In the genomic region with DNA sequence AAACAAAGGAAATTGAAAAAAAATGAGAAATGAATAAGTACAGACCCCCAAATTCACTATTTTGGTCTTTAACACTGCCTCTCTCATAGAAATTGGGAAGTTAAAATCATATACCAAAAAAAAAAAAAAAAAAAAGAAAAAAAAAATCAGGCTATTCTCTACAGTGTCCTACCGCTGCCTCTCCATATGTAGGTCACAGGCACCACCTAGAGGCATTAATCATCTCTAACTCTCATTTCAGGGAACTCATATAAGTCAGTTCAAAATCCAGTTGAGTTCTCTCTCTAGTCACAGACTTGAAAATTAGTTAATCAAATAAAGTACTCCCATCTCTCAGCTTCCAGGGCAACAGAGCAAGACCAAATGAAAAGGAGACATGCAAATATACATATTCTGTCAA, we compare ENCODE assay signal across 9 cellular contexts. TPM values are rescaled to one million over a fixed set of nuclear protein-coding genes. Genes with fewer than 3 reads are reported as not detected.
DNase-seq lines count a peak whose midpoint lies in the region; ATAC-seq, FAIRE-seq and TF ChIP-seq lines count a peak whose summit lies in the region.
"Had no signal": no experiment of that assay in that cellular context is flagged by ENCODE, and none has a peak within 500 bp of the region (broad histone marks: within the 10 kb centered on the region; RNA-seq: fewer than 3 reads in every experiment).

No MANE protein-coding gene starts in this region.

- H3K9ac ChIP-seq in GM12878 (ENCODE audit: control insufficient read depth, insufficient read depth, low read length), result no peak overlapping the region

- H3K27ac ChIP-seq in GM12878 (ENCODE audit: control insufficient read depth, insufficient read depth) (no peak overlapping the region), psoas muscle (no peak overlapping the region)
- H3K27ac ChIP-seq in naive thymus-derived CD4-positive, alpha-beta T cell (ENCODE audit: low read depth, low read length), result no peak overlapping the region

- H3K27ac Mint-ChIP-seq in neural crest cell (ENCODE audit: unreplicated experiment), result no peak overlapping the region
- H3K27ac Mint-ChIP-seq in naive thymus-derived CD4-positive, alpha-beta T cell, result no peak overlapping the region

- H3K36me3 ChIP-seq in GM12878 (ENCODE audit: control insufficient read depth in 2 of 2, insufficient read depth in 2 of 2, low read length in 1 of 2) (no peaks in the 10 kb centered on the region), psoas muscle (ENCODE audit: insufficient read depth in 1 of 2, low read depth in 1 of 2) (no peaks in the 10 kb centered on the region)
- no peaks in the 10 kb centered on the region for H3K36me3 ChIP-seq in naive thymus-derived CD4-positive, alpha-beta T cell (ENCODE audit: control insufficient read depth in 2 of 3, insufficient read depth in 3 of 3, low read length in 3 of 3)

- no peaks in the 10 kb centered on the region for H3K79me2 ChIP-seq in GM12878 (ENCODE audit: control insufficient read depth, insufficient read depth, low read length)

- no peaks in the 10 kb centered on the region for H3K4me1 Mint-ChIP-seq in neural crest cell
- H3K4me1 Mint-ChIP-seq in naive thymus-derived CD4-positive, alpha-beta T cell, result peaks cover 0 to 4% (median 0%) of the 10 kb centered on the region in 7 donors

- in situ Hi-C loops in GM12878 (cut with MboI), result loop anchor here (5.0 to 25.0 kb wide), 2 partner anchors 324 to 709 kb away; no protein-coding TSS in a partner anchor

- no peak for TF ChIP-seq EP300 in GM12878 (IDR thresholded peaks at IDR 0.05; ENCODE audit: borderline replicate concordance in 1 of 2, control insufficient read depth in 1 of 2, low read depth in 2 of 2, low read length in 2 of 2)

- peak; percentile 78 for FAIRE-seq in GM12878 (lab: Jason Lieb, UNC)

- DNase-seq in DMS53 treated with DMSO at 0.1 percent for 48 hours (lab: John Stamatoyannopoulos, UW; ENCODE audit: unreplicated experiment) (peak; percentile 3), LNCaP clone FGC (ENCODE audit: low read depth) (peak; percentile 59), GM12878 (ENCODE audit: low read depth, low spot score) (no peak), neural crest cell (ENCODE audit: low read depth, low spot score) (no peak), psoas muscle (no peak)
- DNase-seq in naive thymus-derived CD4-positive, alpha-beta T cell, result no peak
- no peak for DNase-seq in activated CD4-positive, alpha-beta T cell treated with anti-CD3 and anti-CD28 coated beads, Interleukin-2, amount 50 U/mL, for 1 hour
- DNase-seq: left cardiac atrium had no signal

- H3K4me3 Mint-ChIP-seq in neural crest cell, result no peak overlapping the region
- H3K4me3 Mint-ChIP-seq in naive thymus-derived CD4-positive, alpha-beta T cell, result no peak overlapping the region

- TF ChIP-seq POLR2A in GM12878 (IDR thresholded peaks at IDR 0.05; ENCODE audit: low read depth, low read length), result no peak

- no peak overlapping the region for H2AFZ ChIP-seq in GM12878 (ENCODE audit: control insufficient read depth, low read depth, low read length)

- SMC1A ChIA-PET in GM12878 (lab: Charles Lee; ENCODE audit: uncharacterized antibody, unreplicated experiment), result interaction anchor here (1.0 to 1.5 kb wide), 2 partner anchors 670 to 695 kb away, joined by 3 to 5 read pairs; no protein-coding TSS in a partner anchor

- H4K20me1 ChIP-seq in GM12878 (ENCODE audit: control insufficient read depth, insufficient read depth), result no peaks in the 10 kb centered on the region

- TF ChIP-seq RAD21 in GM12878 (IDR thresholded peaks at IDR 0.05; ENCODE audit: insufficient read depth, low read depth, low read length), result peak; percentile 85

- TF ChIP-seq CTCF in LNCaP clone FGC (IDR thresholded peaks at IDR 0.05; ENCODE audit: control insufficient read depth, extremely low read depth, insufficient read depth), result peak; percentile 71
- peak; percentile 26 to 65 (median 41); a peak in 5 of 6 replicates for TF ChIP-seq CTCF in GM12878 (IDR thresholded peaks at IDR 0.05 in 2 of 3, conservative IDR thresholded peaks at IDR 0.05 in 1 of 3; ENCODE audit: control insufficient read depth in 2 of 3, extremely low read depth in 1 of 3, insufficient read depth in 1 of 3, low read depth in 3 of 3, low read length in 3 of 3)
- TF ChIP-seq CTCF in neural crest cell (conservative IDR thresholded peaks at IDR 0.05), result peak; percentile 61
- TF ChIP-seq CTCF in psoas muscle (IDR thresholded peaks at IDR 0.05), result no peak

- peak; percentile 63 for ATAC-seq in GM21390 (IDR thresholded peaks at IDR 0.05; ENCODE audit: unreplicated experiment)
- ATAC-seq in GM12878, result peak; percentile 91
- no peak for ATAC-seq in naive thymus-derived CD4-positive, alpha-beta T cell
- no peak for ATAC-seq in psoas muscle

- no peak overlapping the region for H3K4me3 ChIP-seq in LNCaP clone FGC (ENCODE audit: low read depth, low read length)
- no peak overlapping the region for H3K4me3 ChIP-seq in GM12878
- H3K4me3 ChIP-seq in naive thymus-derived CD4-positive, alpha-beta T cell (ENCODE audit: low read length), result no peak overlapping the region
- H3K4me3 ChIP-seq in psoas muscle, result no peak overlapping the region

- CTCF ChIA-PET in GM12878 (lab: Yijun Ruan, JAX), result interaction anchor here (0.8 to 2.5 kb wide), 14 partner anchors 9 to 718 kb away, joined by 3 to 10 read pairs (median 4); no protein-coding TSS in a partner anchor
- CTCF ChIA-PET in naive thymus-derived CD4-positive, alpha-beta T cell (lab: Charles Lee), result no interaction called here

- WGBS in GM12878 (ENCODE audit: insufficient coverage, insufficient replicate concordance, low lambda C conversion rate, missing lambda C conversion rate), result 0% methylated on average over 1 of the region's 1 CpG
- WGBS in psoas muscle, 3 donors, result 15 to 19% (median 15%) methylated on average over 1 of the region's 1 CpG

- H3K9me3 Mint-ChIP-seq in neural crest cell, result no peaks in the 10 kb centered on the region
- H3K9me3 Mint-ChIP-seq in naive thymus-derived CD4-positive, alpha-beta T cell, result peaks cover 0 to 1% (median 0%) of the 10 kb centered on the region in 11 donors

- no peak overlapping the region for H3K4me2 ChIP-seq in GM12878 (ENCODE audit: control insufficient read depth, insufficient read depth)

- BruUV-seq in GM12878 (replicated peaks; lab: Mats Ljungman, UMichigan), result no TSS peak

- H3K4me1 ChIP-seq in GM12878 (ENCODE audit: control insufficient read depth, insufficient read depth, low read length) (no peaks in the 10 kb centered on the region), psoas muscle (no peaks in the 10 kb centered on the region)
- no peaks in the 10 kb centered on the region for H3K4me1 ChIP-seq in naive thymus-derived CD4-positive, alpha-beta T cell (ENCODE audit: control insufficient read depth in 2 of 2, insufficient read depth in 2 of 2, low read length in 2 of 2)

- H3K27me3 ChIP-seq in GM12878 (replicated peaks in 1 of 2; ENCODE audit: control insufficient read depth in 2 of 2, insufficient read depth in 2 of 2, low read length in 1 of 2) (no peaks in the 10 kb centered on the region), psoas muscle (ENCODE audit: insufficient read depth in 3 of 3, low read length in 2 of 3) (peaks cover 0 to 4% (median 0%) of the 10 kb centered on the region in 3 donors)
- H3K27me3 ChIP-seq in naive thymus-derived CD4-positive, alpha-beta T cell (ENCODE audit: control insufficient read depth in 2 of 2, insufficient read depth in 2 of 2, low read length in 2 of 2), result no peaks in the 10 kb centered on the region

- RAD21 ChIA-PET in GM12878 (lab: Charles Lee; ENCODE audit: unreplicated experiment), result interaction anchor here (1.4 kb wide), 2 partner anchors 694 to 695 kb away, joined by 4 read pairs; no protein-coding TSS in a partner anchor

- H3K27me3 Mint-ChIP-seq in neural crest cell (ENCODE audit: low read depth), result no peaks in the 10 kb centered on the region
- peaks cover 0 to 11% (median 5%) of the 10 kb centered on the region in 5 donors for H3K27me3 Mint-ChIP-seq in naive thymus-derived CD4-positive, alpha-beta T cell

- intact Hi-C loops in GM12878 (cut with micrococcal nuclease; ENCODE audit: unreplicated experiment) (loop anchor here (1.0 to 2.0 kb wide), 2 partner anchors 516 to 695 kb away; no protein-coding TSS in a partner anchor), psoas muscle (cut with DNase I) (loop anchor here (10.0 kb wide), 1 partner anchor 517 kb away; no protein-coding TSS in a partner anchor)
- intact Hi-C loops in naive thymus-derived CD4-positive, alpha-beta T cell (cut with micrococcal nuclease), result loop anchor here in 1 of 2 donors (10.0 kb wide), 1 partner anchor 1837 kb away; no protein-coding TSS in a partner anchor

- H3K36me3 Mint-ChIP-seq in neural crest cell (ENCODE audit: low read depth), result no peaks in the 10 kb centered on the region
- no peaks in the 10 kb centered on the region for H3K36me3 Mint-ChIP-seq in naive thymus-derived CD4-positive, alpha-beta T cell

- POLR2A ChIA-PET in GM12878 (lab: Charles Lee), result no interaction called here
- POLR2A ChIA-PET in naive thymus-derived CD4-positive, alpha-beta T cell (lab: Charles Lee), result no interaction called here

- H3K9me3 ChIP-seq in GM12878 (replicated peaks; ENCODE audit: control insufficient read depth, insufficient read depth, low read length), result no peaks in the 10 kb centered on the region
- H3K9me3 ChIP-seq in naive thymus-derived CD4-positive, alpha-beta T cell (ENCODE audit: control insufficient read depth in 2 of 3, low read length in 3 of 3), result no peaks in the 10 kb centered on the region
- H3K9me3 ChIP-seq in psoas muscle, result no peaks in the 10 kb centered on the region

RNA-seq across cellular contexts. Expression of gene COX18, which starts 47.9 kb away (rescaled TPM):
- total RNA-seq in GM12878 (2013; cell fraction: nucleolus; rRNA removed), result 24.3 and 25.0 TPM in 2 replicates
- total RNA-seq in GM12878 (2014; rRNA removed) (36.4 and 38.4 TPM in 2 replicates), GM12878 (2014; rRNA removed; fragmentation: Illumina TruSeq; extraction: Trizol) (16.9 and 17.6 TPM in 2 replicates), GM12878 (2021) (22.0 and 24.5 TPM in 2 replicates), neural crest cell (20.1 and 20.4 TPM in 2 replicates), psoas muscle (1 to 10 TPM; 5.8 to 9.2 (median 9.0) TPM)
- 8.4 TPM for polyA plus RNA-seq in GM12878 (2011; ENCODE audit: low read depth)
- polyA plus RNA-seq in GM12878 (2011; rRNA removed) (28.5 and 31.9 TPM in 2 replicates), GM12878 (2014; fragmentation: Illumina TruSeq; extraction: Trizol) (18.6 and 19.7 TPM in 2 replicates), GM12878 (2014; fragmentation: Nextera tagmentation; extraction: Ambion mirVana) (10 to 100 TPM in 1 of 2 experiments, 1 to 10 TPM in 1; 7.2 to 10.2 TPM), GM12878 (2014; rRNA removed) (26.3 and 26.6 TPM in 2 replicates), GM12878 (2016; fragmentation: Nextera tagmentation; extraction: Ambion mirVana) (10 to 100 TPM in 1 of 2 experiments, 1 to 10 TPM in 1; 9.9 to 11.4 TPM), psoas muscle (10 to 100 TPM in 1 of 3 donors, 1 to 10 TPM in 2; 5.2 to 16.5 (median 6.2) TPM)
- 29.9 and 30.6 TPM in 2 replicates for polyA plus RNA-seq in GM12878 (2011; cell fraction: cytosol; rRNA removed)
- polyA plus RNA-seq in GM12878 (2011; cell fraction: nucleus; rRNA removed), result 15.9 and 17.0 TPM in 2 replicates
- polyA plus RNA-seq in GM12878 (2012), result 8.6 and 14.4 TPM in 2 replicates
- 44.8 and 45.2 TPM in 2 replicates for polyA minus RNA-seq in GM12878 (2011; rRNA and poly(A)+ RNA removed)
- 15.5 and 20.0 TPM in 2 replicates for polyA minus RNA-seq in GM12878 (2011; cell fraction: cytosol; rRNA and poly(A)+ RNA removed)
- 17.4 and 27.1 TPM in 2 replicates for polyA minus RNA-seq in GM12878 (2011; cell fraction: nucleus; rRNA and poly(A)+ RNA removed)
- total RNA-seq in naive thymus-derived CD4-positive, alpha-beta T cell, result 10 to 100 TPM; 11.1 to 18.4 (median 14.0) TPM
- 1 to 10 TPM; 6.9 to 9.7 TPM for polyA plus RNA-seq in naive thymus-derived CD4-positive, alpha-beta T cell

Comparison
In these comparisons a context has a peak if more than half of its experiments do, and no peak if none do; other contexts are left out.
1. DNase-seq: peak in DMS53 treated with DMSO at 0.1 percent for 48 hours (single experiment) and LNCaP clone FGC (single experiment); none in GM12878 (single experiment), neural crest cell (single experiment), naive thymus-derived CD4-positive, alpha-beta T cell (0 of 9), activated CD4-positive, alpha-beta T cell treated with anti-CD3 and anti-CD28 coated beads, Interleukin-2, amount 50 U/mL, for 1 hour (single experiment) and psoas muscle (0 of 2).
2. ATAC-seq: peak in GM21390 (single experiment) and GM12878 (single experiment); none in naive thymus-derived CD4-positive, alpha-beta T cell (single experiment) and psoas muscle (0 of 4).